8 cellular contexts compared by ENCODE assay signal in genomic region chr11:76799061-76799804, GRCh38. TPM values are rescaled to one million over a fixed set of nuclear protein-coding genes. Genes with fewer than 3 reads are reported as not detected.
DNase-seq lines count a peak whose midpoint lies in the region; ATAC-seq and TF ChIP-seq lines count a peak whose summit lies in the region.

No MANE protein-coding gene starts in this region.

- H3K36me3 ChIP-seq in HUES64 (ENCODE audit: insufficient read depth, low read length) = peaks cover 13% of the 10 kb centered on the region
- no peaks in the 10 kb centered on the region; the same call in 1 of the 2 replicates for H3K36me3 ChIP-seq in SK-N-MC (ENCODE audit: insufficient read depth, low read length)
- no peaks in the 10 kb centered on the region for H3K36me3 ChIP-seq in ovary
- H3K36me3 ChIP-seq in thymus (ENCODE audit: control insufficient read depth, insufficient read depth) = no peaks in the 10 kb centered on the region

- H3K4me1 Mint-ChIP-seq in activated naive CD4-positive, alpha-beta T cell treated with anti-CD3 and anti-CD28 coated beads, Interleukin-2, amount 10 ng/mL, durations not matched to agents 7 days and 5 days = peaks cover 25% of the 10 kb centered on the region
- H3K4me1 Mint-ChIP-seq in glutamatergic neuron (ENCODE audit: low read depth, unreplicated experiment) = peaks cover 7% of the 10 kb centered on the region

- H3K9ac ChIP-seq in HUES64 (ENCODE audit: low read depth, low read length) (peak overlapping the region; percentile 33), SK-N-MC (ENCODE audit: insufficient read length) (no peak overlapping the region)

- no peak for TF ChIP-seq POLR2A in ovary (IDR thresholded peaks at IDR 0.05)

- peak; percentile 82 for ATAC-seq in GM19351 (IDR thresholded peaks at IDR 0.05; ENCODE audit: unreplicated experiment)

- H3K27me3 ChIP-seq in HUES64 (ENCODE audit: insufficient read depth, low read length) (no peaks in the 10 kb centered on the region), ovary (no peaks in the 10 kb centered on the region), thymus (ENCODE audit: control insufficient read depth, insufficient read depth) (no peaks in the 10 kb centered on the region)

- DNase-seq in AG10803 (ENCODE audit: low read depth) (peak; percentile 58), SK-N-MC (ENCODE audit: low read depth, low spot score) (no peak), glutamatergic neuron (peak; percentile 90), ovary (peak; percentile 84 to 95 (median 92))
- peak; percentile 83 for DNase-seq in activated naive CD4-positive, alpha-beta T cell treated with anti-CD3 and anti-CD28 coated beads, Interleukin-2, amount 10 ng/mL, durations not matched to agents 7 days and 5 days

- H3K36me3 Mint-ChIP-seq in activated naive CD4-positive, alpha-beta T cell treated with anti-CD3 and anti-CD28 coated beads, Interleukin-2, amount 10 ng/mL, durations not matched to agents 7 days and 5 days = no peaks in the 10 kb centered on the region
- H3K36me3 Mint-ChIP-seq in glutamatergic neuron (ENCODE audit: unreplicated experiment) = no peaks in the 10 kb centered on the region

- no peak overlapping the region for H3K27ac ChIP-seq in HUES64 (ENCODE audit: low read depth, low read length)
- no peak overlapping the region for H3K27ac ChIP-seq in SK-N-MC
- peak overlapping the region; percentile 45 to 63 for H3K27ac ChIP-seq in ovary
- no peak overlapping the region for H3K27ac ChIP-seq in thymus (ENCODE audit: low read depth)

- CTCF ChIA-PET in activated naive CD4-positive, alpha-beta T cell treated with anti-CD3 and anti-CD28 coated beads, Interleukin-2, amount 10 ng/mL, durations not matched to agents 7 days and 5 days (lab: Charles Lee) = interaction anchor here (0.6 to 9.6 kb wide), 17 partner anchors 10 to 120 kb away, joined by 3 to 151 read pairs (median 5); no protein-coding TSS in a partner anchor

- TF ChIP-seq CTCF in AG10803 (conservative IDR thresholded peaks at IDR 0.05; ENCODE audit: low read length) (peak; percentile 60), glutamatergic neuron (IDR thresholded peaks at IDR 0.05; ENCODE audit: partially characterized antibody, unreplicated experiment) (peak; percentile 89), ovary (IDR thresholded peaks at IDR 0.05) (peak; percentile 95 to 99 (median 96))

- peak overlapping the region; percentile 18 for H3K4me3 Mint-ChIP-seq in activated naive CD4-positive, alpha-beta T cell treated with anti-CD3 and anti-CD28 coated beads, Interleukin-2, amount 10 ng/mL, durations not matched to agents 7 days and 5 days
- no peak overlapping the region for H3K4me3 Mint-ChIP-seq in glutamatergic neuron (ENCODE audit: unreplicated experiment)

- H3K4me1 ChIP-seq in HUES64 (ENCODE audit: insufficient read depth, low read length) (peaks cover 14% of the 10 kb centered on the region), ovary (ENCODE audit: insufficient read depth) (peaks cover 5% of the 10 kb centered on the region), thymus (ENCODE audit: control insufficient read depth, insufficient read depth, low read length) (peaks cover 7% of the 10 kb centered on the region)

- H3K4me3 ChIP-seq in AG10803 (ENCODE audit: low read length) (peak overlapping the region; percentile 26; the same call in 1 of the 2 replicates), HUES64 (ENCODE audit: low read length) (peak overlapping the region; percentile 42), SK-N-MC (peak overlapping the region; percentile 54), ovary (peak overlapping the region; percentile 1), thymus (ENCODE audit: low read length) (peak overlapping the region; percentile 19)

- no peak for TF ChIP-seq EP300 in ovary (IDR thresholded peaks at IDR 0.05)

- no peaks in the 10 kb centered on the region for H3K9me3 ChIP-seq in HUES64 (ENCODE audit: insufficient read depth, low read depth, low read length)
- no peaks in the 10 kb centered on the region for H3K9me3 ChIP-seq in SK-N-MC (ENCODE audit: low read depth, low read length)
- H3K9me3 ChIP-seq in ovary = no peaks in the 10 kb centered on the region
- no peaks in the 10 kb centered on the region for H3K9me3 ChIP-seq in thymus (ENCODE audit: control insufficient read depth)

- 11% methylated on average over 47 of the region's 47 CpGs for WGBS in HUES64
- WGBS in ovary, 3 donors = 2 to 3% (median 2%) methylated on average over 44 to 47 of the region's 47 CpGs
- WGBS in thymus = 10% methylated on average over 47 of the region's 47 CpGs

- intact Hi-C loops in ovary (cut with DNase I) = loop anchor here (2.0 to 5.0 kb wide), 3 partner anchors 47 to 64 kb away; no protein-coding TSS in a partner anchor

- H3K27ac Mint-ChIP-seq in activated naive CD4-positive, alpha-beta T cell treated with anti-CD3 and anti-CD28 coated beads, Interleukin-2, amount 10 ng/mL, durations not matched to agents 7 days and 5 days = no peak overlapping the region
- H3K27ac Mint-ChIP-seq in glutamatergic neuron (ENCODE audit: unreplicated experiment) = no peak overlapping the region

- peaks cover 49% of the 10 kb centered on the region for H3K27me3 Mint-ChIP-seq in activated naive CD4-positive, alpha-beta T cell treated with anti-CD3 and anti-CD28 coated beads, Interleukin-2, amount 10 ng/mL, durations not matched to agents 7 days and 5 days
- H3K27me3 Mint-ChIP-seq in glutamatergic neuron (ENCODE audit: unreplicated experiment) = peaks cover 3% of the 10 kb centered on the region

- no peaks in the 10 kb centered on the region for H3K9me3 Mint-ChIP-seq in activated naive CD4-positive, alpha-beta T cell treated with anti-CD3 and anti-CD28 coated beads, Interleukin-2, amount 10 ng/mL, durations not matched to agents 7 days and 5 days
- no peaks in the 10 kb centered on the region for H3K9me3 Mint-ChIP-seq in glutamatergic neuron (ENCODE audit: unreplicated experiment)

RNA-seq across cellular contexts. Expression of gene TSKU, which starts 16.1 kb away (rescaled TPM):
- polyA plus RNA-seq in HUES64 (2013, experiment 1 of 2) = 30.2 TPM
- polyA plus RNA-seq in HUES64 (2013, experiment 2 of 2) = 30.3 TPM
- total RNA-seq in glutamatergic neuron (ENCODE audit: unreplicated experiment) (29.2 TPM), ovary (100 to 1,000 TPM in 1 of 7 donors, 10 to 100 TPM in 6; 19.2 to 114 (median 67.0) TPM)
- polyA plus RNA-seq in ovary (10 to 100 TPM; 19.3 to 22.0 TPM), thymus (11.8 TPM)

Comparison
In these comparisons a context has a peak if more than half of its experiments do, and no peak if none do; other contexts are left out.
1. H3K4me3 ChIP-seq: peak in every context shown above with its lines; median percentile 54 in SK-N-MC; 42 in HUES64; 26 in AG10803; 19 in thymus; 1 in ovary.
2. H3K27ac ChIP-seq: peak in ovary (2 of 2); none in HUES64 (single experiment), SK-N-MC (single experiment) and thymus (single experiment).
3. Peak in every context shown above with its lines, with median percentiles within 50 percentile points of each other: CTCF ChIP-seq.